Comparison of ENCODE assay signal across 22 cellular contexts in genomic region chr2:11391941-11392266, GRCh38. TPM values are rescaled to one million over a fixed set of nuclear protein-coding genes. Genes with fewer than 3 reads are reported as not detected.
DNase-seq lines count a peak whose midpoint lies in the region; ATAC-seq and TF ChIP-seq lines count a peak whose summit lies in the region.
"Had no signal": no experiment of that assay in that cellular context is flagged by ENCODE, and none has a peak within 500 bp of the region (broad histone marks: within the 10 kb centered on the region; RNA-seq: fewer than 3 reads in every experiment).

No MANE protein-coding gene starts in this region.

- H3K9ac ChIP-seq in SK-N-SH = no peak overlapping the region
- H3K9ac ChIP-seq: BLaER1 treated with 17β-estradiol and CSF1 and Interleukin-3, amounts not matched to agents 10 nM and 100 nM had no signal

- intact Hi-C loops in tibial artery (cut with DNase I; ENCODE audit: low total_unique reads) = no loop called here

- H3K4me1 ChIP-seq in SK-N-SH (ENCODE audit: control insufficient read depth in 1 of 2, insufficient read depth in 2 of 2, low read depth in 1 of 2, low read length in 1 of 2) (peaks cover 12 to 31% of the 10 kb centered on the region in 2 experiments; a peak in 3 of 4 replicates), tibial artery (peaks cover 0 to 93% (median 75%) of the 10 kb centered on the region in 4 donors), HAP-1 (peaks cover 6% of the 10 kb centered on the region)

- CTCF ChIA-PET in SK-N-SH (lab: Yijun Ruan, JAX) = interaction anchor here (1.1 to 3.2 kb wide), 2 partner anchors 17 to 259 kb away, joined by 3 to 8 read pairs; a partner anchor contains a TSS

- POLR2A ChIA-PET in SK-N-SH (lab: Yijun Ruan, JAX) = no interaction called here

- no peak for TF ChIP-seq RAD21 in SK-N-SH (IDR thresholded peaks at IDR 0.05; ENCODE audit: low read length)

- no peak for TF ChIP-seq EP300 in SK-N-SH (IDR thresholded peaks at IDR 0.05; ENCODE audit: borderline replicate concordance in 1 of 2, low read depth in 1 of 2, low read length in 1 of 2)

- no peaks in the 10 kb centered on the region for H3K9me2 ChIP-seq in SK-N-SH

- H3K27me3 Mint-ChIP-seq in chondrocyte (ENCODE audit: low read depth) = no peaks in the 10 kb centered on the region
- H3K27me3 Mint-ChIP-seq in mesothelial cell of epicardium (ENCODE audit: low read depth) = no peaks in the 10 kb centered on the region

- H3K4me3 Mint-ChIP-seq in chondrocyte (ENCODE audit: unreplicated experiment) (no peak overlapping the region), mesothelial cell of epicardium (no peak overlapping the region)
- H3K4me3 Mint-ChIP-seq: activated T-helper 17 cell treated with anti-CD3 and anti-CD28 coated beads, Interleukin-2, amount 50 U/mL, for 72 hours; GM23338; immature natural killer cell; natural killer cell treated with Interleukin-12 subunit alpha and Interleukin-12 subunit beta and Interleukin-15 and Interleukin-18, amount 100 ng/mL, for 72 hours; T-helper 2 cell treated with Interferon-gamma antibody and Interleukin-4, amounts not matched to agents 5 μg/mL and 100 μg/mL, for 36 hours had no signal

- WGBS in SK-N-SH (ENCODE audit: low lambda C conversion rate) = 46% methylated on average over 3 of the region's 3 CpGs

- no peak overlapping the region for H3K4me2 ChIP-seq in SK-N-SH
- H3K4me2 ChIP-seq: GM23338 had no signal

- H3K79me2 ChIP-seq in SK-N-SH (ENCODE audit: insufficient read depth) = no peaks in the 10 kb centered on the region

- H3K4me3 ChIP-seq in SK-N-SH (ENCODE audit: low read depth in 2 of 2, low read length in 1 of 2) (no peak overlapping the region), tibial artery (no peak overlapping the region), HAP-1 (no peak overlapping the region)
- H3K4me3 ChIP-seq: BLaER1 treated with 17β-estradiol and CSF1 and Interleukin-3, amounts not matched to agents 10 nM and 100 nM; colonic mucosa; GM23338; SJCRH30 had no signal

- no peaks in the 10 kb centered on the region for H3K36me3 Mint-ChIP-seq in chondrocyte (ENCODE audit: low read depth)
- H3K36me3 Mint-ChIP-seq in mesothelial cell of epicardium = no peaks in the 10 kb centered on the region
- H3K36me3 Mint-ChIP-seq: immature natural killer cell; natural killer cell treated with Interleukin-12 subunit alpha and Interleukin-12 subunit beta and Interleukin-15 and Interleukin-18, amount 100 ng/mL, for 72 hours had no signal

- H3K4me1 Mint-ChIP-seq in chondrocyte (ENCODE audit: low read depth) (peaks cover 77% of the 10 kb centered on the region), mesothelial cell of epicardium (peaks cover 44% of the 10 kb centered on the region)
- H3K4me1 Mint-ChIP-seq: activated T-helper 17 cell treated with anti-CD3 and anti-CD28 coated beads, Interleukin-2, amount 50 U/mL, for 72 hours; immature natural killer cell had no signal

- H3K9me3 Mint-ChIP-seq in chondrocyte (ENCODE audit: low read depth) (no peaks in the 10 kb centered on the region), mesothelial cell of epicardium (no peaks in the 10 kb centered on the region)
- H3K9me3 Mint-ChIP-seq: activated T-helper 17 cell treated with anti-CD3 and anti-CD28 coated beads, Interleukin-2, amount 50 U/mL, for 72 hours; GM23338; immature natural killer cell; natural killer cell treated with Interleukin-12 subunit alpha and Interleukin-12 subunit beta and Interleukin-15 and Interleukin-18, amount 100 ng/mL, for 72 hours; T-helper 2 cell treated with Interferon-gamma antibody and Interleukin-4, amounts not matched to agents 5 μg/mL and 100 μg/mL, for 36 hours had no signal

- no peak overlapping the region for H2AFZ ChIP-seq in SK-N-SH (ENCODE audit: low read depth)
- H2AFZ ChIP-seq: GM23338 had no signal

- H4K20me1 ChIP-seq in SK-N-SH (ENCODE audit: insufficient read depth) = no peaks in the 10 kb centered on the region
- H4K20me1 ChIP-seq: BLaER1 treated with 17β-estradiol and CSF1 and Interleukin-3, amounts not matched to agents 10 nM and 100 nM had no signal

- peak overlapping the region in 1 of 2 experiments; percentile 39; a peak in 2 of 4 replicates for H3K27ac ChIP-seq in SK-N-SH (ENCODE audit: low read depth in 2 of 2, low read length in 1 of 2)
- H3K27ac ChIP-seq in tibial artery = peak overlapping the region; percentile 56 to 84
- H3K27ac ChIP-seq: 22Rv1; BLaER1 treated with 17β-estradiol and CSF1 and Interleukin-3, amounts not matched to agents 10 nM and 100 nM; colonic mucosa; SJCRH30 had no signal

- H3K27ac Mint-ChIP-seq in chondrocyte (ENCODE audit: unreplicated experiment) = peak overlapping the region; percentile 97
- H3K27ac Mint-ChIP-seq in mesothelial cell of epicardium = peak overlapping the region; percentile 89
- H3K27ac Mint-ChIP-seq: activated T-helper 17 cell treated with anti-CD3 and anti-CD28 coated beads, Interleukin-2, amount 50 U/mL, for 72 hours; GM23338; immature natural killer cell; natural killer cell treated with Interleukin-12 subunit alpha and Interleukin-12 subunit beta and Interleukin-15 and Interleukin-18, amount 100 ng/mL, for 72 hours; T-helper 2 cell treated with Interferon-gamma antibody and Interleukin-4, amounts not matched to agents 5 μg/mL and 100 μg/mL, for 36 hours had no signal

- DNase-seq in SK-N-SH (no peak), chondrocyte (ENCODE audit: low spot score) (no peak), mesothelial cell of epicardium (ENCODE audit: low spot score in 2 of 2, unreplicated experiment in 2 of 2) (no peak), tibial artery (no peak), GM19240 (ENCODE audit: insufficient read length, low spot score) (no peak), HAP-1 (ENCODE audit: low spot score in 2 of 2) (no peak), NCI-H524 (lab: John Stamatoyannopoulos, UW) (no peak)
- DNase-seq: activated CD4-positive, CD25-positive, alpha-beta regulatory T cell; colonic mucosa; DMS 273 treated with DMSO at 0.1 percent for 48 hours; immature natural killer cell; NCI-H1092 treated with DMSO at 0.1 percent for 48 hours; NCI-H526 treated with DMSO at 0.1 percent for 48 hours; stimulated activated CD4-positive, alpha-beta T cell treated with anti-CD3 and anti-CD28 coated beads, Interleukin-2, amount 100 ng/mL, for 24 hours had no signal

- H3K36me3 ChIP-seq in SK-N-SH (replicated peaks in 1 of 2; ENCODE audit: control insufficient read depth in 1 of 2, insufficient read depth in 2 of 2, low read length in 1 of 2) (no peaks in the 10 kb centered on the region), tibial artery (no peaks in the 10 kb centered on the region), HAP-1 (replicated peaks) (no peaks in the 10 kb centered on the region)
- H3K36me3 ChIP-seq: BLaER1 treated with 17β-estradiol and CSF1 and Interleukin-3, amounts not matched to agents 10 nM and 100 nM; colonic mucosa; SJCRH30 had no signal

- no peaks in the 10 kb centered on the region for H3K27me3 ChIP-seq in SK-N-SH (ENCODE audit: insufficient read depth)
- no peaks in the 10 kb centered on the region for H3K27me3 ChIP-seq in tibial artery
- H3K27me3 ChIP-seq in HAP-1 (ENCODE audit: low read depth) = no peaks in the 10 kb centered on the region
- H3K27me3 ChIP-seq: BLaER1 treated with 17β-estradiol and CSF1 and Interleukin-3, amounts not matched to agents 10 nM and 100 nM; colonic mucosa; SJCRH30 had no signal

- H3K9me3 ChIP-seq in SK-N-SH = no peaks in the 10 kb centered on the region
- no peaks in the 10 kb centered on the region for H3K9me3 ChIP-seq in tibial artery
- H3K9me3 ChIP-seq in HAP-1 = no peaks in the 10 kb centered on the region
- H3K9me3 ChIP-seq: BLaER1 treated with 17β-estradiol and CSF1 and Interleukin-3, amounts not matched to agents 10 nM and 100 nM; colonic mucosa; SJCRH30 had no signal

- H3F3A ChIP-seq in SK-N-SH (replicated peaks; ENCODE audit: insufficient read depth) = peaks cover 3% of the 10 kb centered on the region

- TF ChIP-seq CTCF in SK-N-SH (IDR thresholded peaks at IDR 0.05) (no peak), chondrocyte (IDR thresholded peaks at IDR 0.05) (no peak), mesothelial cell of epicardium (IDR thresholded peaks at IDR 0.05; ENCODE audit: unreplicated experiment) (no peak), tibial artery (IDR thresholded peaks at IDR 0.05) (no peak)

- no peak; the same call in 2 of the 3 replicates for ATAC-seq in SK-N-SH treated with all-trans-retinoic acid at 6 μM for 48 hours
- ATAC-seq: activated T-helper 17 cell treated with anti-CD3 and anti-CD28 coated beads, Interleukin-2, amount 50 U/mL, for 72 hours; natural killer cell treated with Interleukin-12 subunit alpha and Interleukin-12 subunit beta and Interleukin-15 and Interleukin-18, amount 100 ng/mL, for 72 hours had no signal

- in situ Hi-C loops in HAP-1 (cut with MboI; ENCODE audit: low sequenced_read_pairs) = no loop called here

TF ChIP-seq in SK-N-SH treated with all-trans-retinoic acid at 6 μM for 48 hours, 23 proteins besides CTCF, POLR2A, EP300 and RAD21 (continues in another document):
- TF ChIP-seq CSDC2 (CRISPR knock-in tag; IDR thresholded peaks at IDR 0.05) (0 out of 2 replicates have a peak, but pooled peaks have one; percentile 41), ZNF70 (CRISPR knock-in tag; IDR thresholded peaks at IDR 0.05) (no peak), TCF4 (CRISPR knock-in tag; IDR thresholded peaks at IDR 0.05; ENCODE audit: borderline replicate concordance) (no peak)

TF ChIP-seq in SK-N-SH, 30 proteins besides CTCF, POLR2A, EP300 and RAD21:
- TF ChIP-seq POLR2AphosphoS5 (IDR thresholded peaks at IDR 0.05; ENCODE audit: low read depth, low read length) = no peak
- TF ChIP-seq PBX3 (IDR thresholded peaks at IDR 0.05) = no peak
- no peak for TF ChIP-seq TCF12 (IDR thresholded peaks at IDR 0.05)
- TF ChIP-seq MEF2A (IDR thresholded peaks at IDR 0.05; ENCODE audit: borderline replicate concordance, low read depth) = no peak
- no peak for TF ChIP-seq RXRA (IDR thresholded peaks at IDR 0.05; ENCODE audit: borderline replicate concordance, low read depth)
- TF ChIP-seq YY1 (IDR thresholded peaks at IDR 0.05; ENCODE audit: low read depth) = no peak
- TF ChIP-seq NFIC (IDR thresholded peaks at IDR 0.05; ENCODE audit: borderline replicate concordance) = no peak

RNA-seq across cellular contexts. Expression of gene ROCK2, which starts 47.5 kb away (rescaled TPM):
- polyA plus RNA-seq in SK-N-SH (2012; rRNA removed) = 4.2 and 4.9 TPM in 2 replicates
- polyA plus RNA-seq in SK-N-SH (2012; cell fraction: cytosol; rRNA removed) = 6.5 and 8.4 TPM in 2 replicates
- polyA plus RNA-seq in SK-N-SH (2012; cell fraction: nucleus; rRNA removed) = 2.9 and 5.3 TPM in 2 replicates
- total RNA-seq in chondrocyte (48.6 to 62.3 TPM (median 61.4 TPM) in 3 replicates), mesothelial cell of epicardium (37.5 to 46.3 TPM (median 45.4 TPM) in 3 replicates)
